In the genomic region with DNA sequence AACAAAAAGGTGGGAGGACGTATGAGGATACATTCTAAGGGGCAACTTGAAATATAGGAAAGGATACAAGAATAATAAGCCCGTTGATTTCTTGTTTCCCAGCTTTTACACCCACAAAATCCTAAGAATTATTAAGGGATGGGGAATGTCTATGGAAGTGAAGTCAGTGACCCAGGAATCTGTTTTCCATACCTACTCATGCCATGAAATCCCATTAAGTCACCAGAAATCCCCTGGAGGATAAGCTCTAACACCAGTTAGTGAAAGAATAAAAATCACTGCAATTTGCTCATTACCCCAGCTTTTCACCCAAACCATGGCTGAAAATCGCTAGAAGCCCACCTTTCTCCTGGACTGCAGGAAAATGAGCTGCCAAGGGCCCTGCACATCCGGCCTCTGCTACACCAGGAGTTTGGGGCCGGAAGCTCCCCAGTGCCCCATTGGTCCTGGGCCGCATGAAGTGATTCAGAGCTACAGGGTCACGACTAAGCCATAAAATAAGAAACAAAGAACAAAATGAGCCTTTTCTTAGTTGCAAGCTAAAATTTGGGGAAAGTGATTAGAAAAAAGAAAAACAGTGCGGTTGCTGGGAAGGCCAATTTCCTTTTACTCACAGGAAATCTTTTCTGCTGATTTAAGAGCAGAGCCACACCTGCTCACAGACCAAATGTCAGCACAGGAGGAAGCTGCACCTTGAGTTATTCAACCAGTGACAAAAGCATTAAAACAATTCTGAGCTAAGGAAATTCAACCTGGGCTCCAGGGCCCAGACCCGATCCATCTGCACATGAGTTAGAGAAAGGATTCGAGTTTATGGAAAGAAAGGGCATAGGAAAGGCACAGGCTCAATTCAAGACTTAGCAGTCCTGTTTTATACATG, we compare ENCODE assay signal across 10 cellular contexts. TPM values are rescaled to one million over a fixed set of nuclear protein-coding genes. Genes with fewer than 3 reads are reported as not detected.
A peak's percentile ranks its signal among the peaks of the same experiment; 100 is the strongest.
DNase-seq lines count a peak whose midpoint lies in the region; ATAC-seq, FAIRE-seq and TF ChIP-seq lines count a peak whose summit lies in the region.
"Had no signal": no experiment of that assay in that cellular context is flagged by ENCODE, and none has a peak within 500 bp of the region (broad histone marks: within the 10 kb centered on the region; RNA-seq: fewer than 3 reads in every experiment).

No MANE protein-coding gene starts in this region.

- no peak for FAIRE-seq in kidney (lab: Jason Lieb, UNC)

- peaks cover 0 to 4% (median 0%) of the 10 kb centered on the region in 5 donors for H3K27me3 ChIP-seq in subcutaneous abdominal adipose tissue (ENCODE audit: control insufficient read depth in 5 of 5, insufficient read depth in 4 of 5, low read length in 5 of 5)

- H3K36me3 Mint-ChIP-seq in activated CD4-positive, alpha-beta T cell treated with anti-CD3 and anti-CD28 coated beads, Interleukin-2, amount 10 ng/mL, durations not matched to agents 7 days and 5 days (ENCODE audit: low read depth): peaks cover 21% of the 10 kb centered on the region
- H3K36me3 Mint-ChIP-seq in activated T-helper 1 cell treated with anti-CD3 and anti-CD28 coated beads, Interleukin-12 subunit alpha, Interleukin-12 subunit beta, Interleukin-2, Interleukin-4 antibody, amounts not matched to agents 30 ng/mL and 10 ng/mL and 1 ng/mL, durations not matched to agents 14 hours and 24 hours and 36 hours (ENCODE audit: low read depth): peaks cover 20% of the 10 kb centered on the region

- CTCF ChIA-PET in activated CD4-positive, alpha-beta T cell treated with anti-CD3 and anti-CD28 coated beads, Interleukin-2, amount 10 ng/mL, durations not matched to agents 7 days and 5 days (lab: Charles Lee): interaction anchor here (1.0 to 1.8 kb wide), 6 partner anchors 9 to 104 kb away, joined by 3 to 7 read pairs (median 4); no protein-coding TSS in a partner anchor

- no peaks in the 10 kb centered on the region for H3K36me3 ChIP-seq in kidney (ENCODE audit: control insufficient read depth in 1 of 2, insufficient read depth in 2 of 2, low read length in 2 of 2)
- peaks cover 0 to 7% (median 0%) of the 10 kb centered on the region in 5 donors for H3K36me3 ChIP-seq in subcutaneous abdominal adipose tissue (ENCODE audit: control insufficient read depth in 5 of 5, insufficient read depth in 5 of 5, low read length in 5 of 5)

- H3K9me3 Mint-ChIP-seq in activated CD4-positive, alpha-beta T cell treated with anti-CD3 and anti-CD28 coated beads, Interleukin-2, amount 10 ng/mL, durations not matched to agents 7 days and 5 days: peaks cover 19% of the 10 kb centered on the region
- peaks cover 4% of the 10 kb centered on the region for H3K9me3 Mint-ChIP-seq in activated T-helper 1 cell treated with anti-CD3 and anti-CD28 coated beads, Interleukin-12 subunit alpha, Interleukin-12 subunit beta, Interleukin-2, Interleukin-4 antibody, amounts not matched to agents 30 ng/mL and 10 ng/mL and 1 ng/mL, durations not matched to agents 14 hours and 24 hours and 36 hours

- intact Hi-C loops in activated T-helper 1 cell treated with anti-CD3 and anti-CD28 coated beads, Interleukin-12 subunit alpha, Interleukin-12 subunit beta, Interleukin-2, Interleukin-4 antibody, amounts not matched to agents 30 ng/mL and 10 ng/mL and 1 ng/mL, durations not matched to agents 14 hours and 24 hours and 36 hours (cut with micrococcal nuclease): loop anchor here (5.0 kb wide), 1 partner anchor 90 kb away; no protein-coding TSS in a partner anchor
- intact Hi-C loops in kidney (cut with DNase I): no loop called here

- H3K4me3 ChIP-seq in kidney (ENCODE audit: low read length in 2 of 2): no peak overlapping the region
- H3K4me3 ChIP-seq in subcutaneous abdominal adipose tissue (ENCODE audit: low read depth in 1 of 5, low read length in 5 of 5): no peak overlapping the region

- H3K4me1 Mint-ChIP-seq in activated CD4-positive, alpha-beta T cell treated with anti-CD3 and anti-CD28 coated beads, Interleukin-2, amount 10 ng/mL, durations not matched to agents 7 days and 5 days: peaks cover 54% of the 10 kb centered on the region
- H3K4me1 Mint-ChIP-seq in activated T-helper 1 cell treated with anti-CD3 and anti-CD28 coated beads, Interleukin-12 subunit alpha, Interleukin-12 subunit beta, Interleukin-2, Interleukin-4 antibody, amounts not matched to agents 30 ng/mL and 10 ng/mL and 1 ng/mL, durations not matched to agents 14 hours and 24 hours and 36 hours (ENCODE audit: low read depth): peaks cover 43% of the 10 kb centered on the region

- no peaks in the 10 kb centered on the region for H3K27me3 Mint-ChIP-seq in activated CD4-positive, alpha-beta T cell treated with anti-CD3 and anti-CD28 coated beads, Interleukin-2, amount 10 ng/mL, durations not matched to agents 7 days and 5 days
- H3K27me3 Mint-ChIP-seq in activated T-helper 1 cell treated with anti-CD3 and anti-CD28 coated beads, Interleukin-12 subunit alpha, Interleukin-12 subunit beta, Interleukin-2, Interleukin-4 antibody, amounts not matched to agents 30 ng/mL and 10 ng/mL and 1 ng/mL, durations not matched to agents 14 hours and 24 hours and 36 hours (ENCODE audit: insufficient read depth): peaks cover 3% of the 10 kb centered on the region

- H3K4me1 ChIP-seq in kidney (ENCODE audit: control insufficient read depth in 1 of 2, insufficient read depth in 1 of 2, low read depth in 1 of 2, low read length in 2 of 2) (peaks cover 47 to 49% of the 10 kb centered on the region in 2 donors), subcutaneous abdominal adipose tissue (ENCODE audit: control insufficient read depth in 5 of 5, insufficient read depth in 5 of 5, low read length in 5 of 5) (peaks cover 16 to 80% (median 70%) of the 10 kb centered on the region in 5 donors)

- ATAC-seq in GM18858 (IDR thresholded peaks at IDR 0.05; ENCODE audit: unreplicated experiment): no peak

- no peak for TF ChIP-seq CTCF in kidney (IDR thresholded peaks at IDR 0.05; ENCODE audit: borderline replicate concordance, extremely low read depth, insufficient read depth)

- H3K9me3 ChIP-seq in kidney (ENCODE audit: control insufficient read depth in 1 of 2, low read length in 2 of 2) (no peaks in the 10 kb centered on the region), subcutaneous abdominal adipose tissue (ENCODE audit: control insufficient read depth in 5 of 5, low read length in 5 of 5) (peaks cover 0 to 3% (median 0%) of the 10 kb centered on the region in 5 donors)

- H3K9ac ChIP-seq in kidney (ENCODE audit: low read length in 2 of 2) (no peak overlapping the region), subcutaneous abdominal adipose tissue (ENCODE audit: low read length in 5 of 5) (no peak overlapping the region)

- H3K27ac Mint-ChIP-seq in activated CD4-positive, alpha-beta T cell treated with anti-CD3 and anti-CD28 coated beads, Interleukin-2, amount 10 ng/mL, durations not matched to agents 7 days and 5 days: peak overlapping the region; percentile 89
- peak overlapping the region; percentile 73 for H3K27ac Mint-ChIP-seq in activated T-helper 1 cell treated with anti-CD3 and anti-CD28 coated beads, Interleukin-12 subunit alpha, Interleukin-12 subunit beta, Interleukin-2, Interleukin-4 antibody, amounts not matched to agents 30 ng/mL and 10 ng/mL and 1 ng/mL, durations not matched to agents 14 hours and 24 hours and 36 hours

- H3K27ac ChIP-seq in kidney (ENCODE audit: low read depth in 2 of 2, low read length in 2 of 2) (peak overlapping the region; percentile 35 to 74), subcutaneous abdominal adipose tissue (ENCODE audit: low read depth, low read length) (peak overlapping the region; percentile 63)
- H3K27ac ChIP-seq: HL-60 had no signal

- H3K4me3 Mint-ChIP-seq in activated CD4-positive, alpha-beta T cell treated with anti-CD3 and anti-CD28 coated beads, Interleukin-2, amount 10 ng/mL, durations not matched to agents 7 days and 5 days: peak overlapping the region; percentile 30
- H3K4me3 Mint-ChIP-seq in activated T-helper 1 cell treated with anti-CD3 and anti-CD28 coated beads, Interleukin-12 subunit alpha, Interleukin-12 subunit beta, Interleukin-2, Interleukin-4 antibody, amounts not matched to agents 30 ng/mL and 10 ng/mL and 1 ng/mL, durations not matched to agents 14 hours and 24 hours and 36 hours: peak overlapping the region; percentile 11

- peak; percentile 40 for DNase-seq in activated CD4-positive, alpha-beta T cell treated with anti-CD3 and anti-CD28 coated beads, Interleukin-2, amount 10 ng/mL, durations not matched to agents 7 days and 5 days
- DNase-seq in activated CD4-positive, alpha-beta T cell treated with anti-CD3 and anti-CD28 coated beads for 4 hours: no peak
- peak; percentile 4 for DNase-seq in activated T-helper 1 cell treated with anti-CD3 and anti-CD28 coated beads, Interleukin-12 subunit alpha, Interleukin-12 subunit beta, Interleukin-2, Interleukin-4 antibody, amounts not matched to agents 30 ng/mL and 10 ng/mL and 1 ng/mL, durations not matched to agents 14 hours and 24 hours and 36 hours (ENCODE audit: low spot score)
- DNase-seq in kidney (no peak), AG08396 (ENCODE audit: low spot score) (no peak), SKM-1 (lab: John Stamatoyannopoulos, UW; ENCODE audit: unreplicated experiment) (no peak)
- DNase-seq: NK-92 treated with Interleukin-12 subunit alpha and Interleukin-12 subunit beta, amount 100 ng/mL, for 24 hours had no signal

- POLR2A ChIA-PET in activated CD4-positive, alpha-beta T cell treated with anti-CD3 and anti-CD28 coated beads, Interleukin-2, amount 10 ng/mL, durations not matched to agents 7 days and 5 days (lab: Charles Lee): interaction anchor here (0.6 kb wide), 1 partner anchor 202 kb away, joined by 3 read pairs; no protein-coding TSS in a partner anchor

RNA-seq across cellular contexts. Expression of a gene that starts 40.3 kb away (rescaled TPM):
- 10 to 100 TPM; 22.5 to 27.5 TPM for total RNA-seq in activated CD4-positive, alpha-beta T cell treated with anti-CD3 and anti-CD28 coated beads, Interleukin-2, amount 10 ng/mL, durations not matched to agents 7 days and 5 days
- total RNA-seq in activated T-helper 1 cell treated with anti-CD3 and anti-CD28 coated beads, Interleukin-12 subunit alpha, Interleukin-12 subunit beta, Interleukin-2, Interleukin-4 antibody, amounts not matched to agents 30 ng/mL and 10 ng/mL and 1 ng/mL, durations not matched to agents 14 hours and 24 hours and 36 hours: 28.3 and 29.2 TPM in 2 replicates
- total RNA-seq in kidney: 153 TPM
- polyA plus RNA-seq in kidney (ENCODE audit: insufficient read depth, low read depth, low replicate concordance): 9.6 TPM

Comparison
In these comparisons a context has a peak if more than half of its experiments do, and no peak if none do; other contexts are left out.
1. DNase-seq: peak in activated CD4-positive, alpha-beta T cell treated with anti-CD3 and anti-CD28 coated beads, Interleukin-2, amount 10 ng/mL, durations not matched to agents 7 days and 5 days (single experiment) and activated T-helper 1 cell treated with anti-CD3 and anti-CD28 coated beads, Interleukin-12 subunit alpha, Interleukin-12 subunit beta, Interleukin-2, Interleukin-4 antibody, amounts not matched to agents 30 ng/mL and 10 ng/mL and 1 ng/mL, durations not matched to agents 14 hours and 24 hours and 36 hours (single experiment); none in activated CD4-positive, alpha-beta T cell treated with anti-CD3 and anti-CD28 coated beads for 4 hours (0 of 2), kidney (single experiment), AG08396 (single experiment) and SKM-1 (single experiment).